8 cellular contexts compared by ENCODE assay signal in the genomic region with DNA sequence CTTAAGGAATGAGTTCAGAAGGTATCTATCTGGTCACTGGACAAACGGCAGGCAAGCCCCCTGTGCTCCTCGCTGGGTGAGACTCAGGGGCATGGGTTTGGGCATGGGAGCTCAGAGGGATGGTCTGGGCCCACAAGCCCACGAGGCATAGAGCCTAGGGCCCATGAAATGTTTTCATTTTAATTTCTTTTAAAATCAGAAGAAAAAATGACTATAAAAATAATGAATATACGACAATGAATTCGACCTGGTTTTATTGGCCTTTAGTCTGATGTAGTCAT.
DNase-seq lines count a peak whose midpoint lies in the region; ATAC-seq and TF ChIP-seq lines count a peak whose summit lies in the region.

No MANE protein-coding gene starts in this region.

- DNase-seq in AG10803 (ENCODE audit: low read depth) (no peak), LNCaP clone FGC (ENCODE audit: low read depth) (no peak), choroid plexus epithelial cell (ENCODE audit: low read depth) (no peak), cerebellar nuclear complex (lab: John Stamatoyannopoulos, UW) (no peak), kidney tubule cell (ENCODE audit: low spot score) (no peak), retina (no peak), SW480 (ENCODE audit: low spot score) (no peak)
- no peak for DNase-seq in naive thymus-derived CD8-positive, alpha-beta T cell

- peak overlapping the region; percentile 91 to 99 (median 96) for H3K27ac Mint-ChIP-seq in naive thymus-derived CD8-positive, alpha-beta T cell

- no peaks in the 10 kb centered on the region for H3K27me3 Mint-ChIP-seq in naive thymus-derived CD8-positive, alpha-beta T cell

- peaks cover 17 to 81% (median 55%) of the 10 kb centered on the region in 4 donors for H3K4me1 Mint-ChIP-seq in naive thymus-derived CD8-positive, alpha-beta T cell

- POLR2A ChIA-PET in naive thymus-derived CD8-positive, alpha-beta T cell (lab: Charles Lee), result interaction anchor here (1.2 to 6.4 kb wide), 6 partner anchors 11 to 41 kb away, joined by 3 to 112 read pairs (median 30); no protein-coding TSS in a partner anchor

- H3K4me3 ChIP-seq in AG10803 (ENCODE audit: low read length) (peak overlapping the region; percentile 79), LNCaP clone FGC (ENCODE audit: low read depth, low read length) (peak overlapping the region; percentile 59), choroid plexus epithelial cell (ENCODE audit: low read depth, low read length) (peak overlapping the region; percentile 69)

- no peak for TF ChIP-seq CTCF in AG10803 (conservative IDR thresholded peaks at IDR 0.05; ENCODE audit: low read length)
- TF ChIP-seq CTCF in LNCaP clone FGC (IDR thresholded peaks at IDR 0.05; ENCODE audit: control insufficient read depth, extremely low read depth, insufficient read depth), result no peak
- TF ChIP-seq CTCF in choroid plexus epithelial cell (conservative IDR thresholded peaks at IDR 0.05; ENCODE audit: low read depth, low read length), result no peak

- no peaks in the 10 kb centered on the region for H3K9me3 Mint-ChIP-seq in naive thymus-derived CD8-positive, alpha-beta T cell

- peak overlapping the region; percentile 78 to 94 (median 90) for H3K4me3 Mint-ChIP-seq in naive thymus-derived CD8-positive, alpha-beta T cell

- H3K36me3 Mint-ChIP-seq in naive thymus-derived CD8-positive, alpha-beta T cell, result peaks cover 0 to 6% (median 0%) of the 10 kb centered on the region in 3 donors

- no peak for ATAC-seq in naive thymus-derived CD8-positive, alpha-beta T cell
